ENCODE assay signal across 14 cellular contexts in genomic region chr7:44891372-44891771, GRCh38. TPM values are rescaled to one million over a fixed set of nuclear protein-coding genes. Genes with fewer than 3 reads are reported as not detected.
DNase-seq lines count a peak whose midpoint lies in the region; ATAC-seq and TF ChIP-seq lines count a peak whose summit lies in the region.
"Had no signal": no experiment of that assay in that cellular context is flagged by ENCODE, and none has a peak within 500 bp of the region (broad histone marks: within the 10 kb centered on the region; RNA-seq: fewer than 3 reads in every experiment).

No MANE protein-coding gene starts in this region.

- H3K27me3 ChIP-seq in PC-9 (ENCODE audit: insufficient read depth, low read depth), result no peaks in the 10 kb centered on the region
- H3K27me3 ChIP-seq: esophagus muscularis mucosa, left lung had no signal

- BruUV-seq in PC-9 (replicated peaks; lab: Mats Ljungman, UMichigan), result no TSS peak

- peak; percentile 30 for DNase-seq in activated effector memory CD4-positive, alpha-beta T cell treated with Interleukin-2 at 50 U/mL for 16 hours
- no peak for DNase-seq in activated effector memory CD4-positive, alpha-beta T cell treated with anti-CD3 and anti-CD28 coated beads, Interleukin-2, amount 50 U/mL, for 16 hours
- peak; percentile 12 for DNase-seq in activated T-cell treated with anti-CD3 and anti-CD28 coated beads, Interleukin-2, amount 50 U/mL, for 4 hours
- DNase-seq in immature natural killer cell (peak; percentile 30 to 55 (median 45)), GF-D8 (lab: John Stamatoyannopoulos, UW) (no peak), PC-9 (no peak)
- peak; percentile 36 to 60 for DNase-seq in stimulated activated naive CD8-positive, alpha-beta T cell treated with anti-CD3 and anti-CD28 coated beads, Interleukin-15, amount 100 ng/mL, for 72 hours
- DNase-seq: KG1, left lung, NCI-H1930, NCI-H82 had no signal

- H3K9me3 Mint-ChIP-seq in activated T-cell treated with anti-CD3 and anti-CD28 coated beads, Interleukin-2, amount 50 U/mL, for 4 hours, result no peaks in the 10 kb centered on the region
- H3K9me3 Mint-ChIP-seq in immature natural killer cell, result no peaks in the 10 kb centered on the region
- H3K9me3 Mint-ChIP-seq in stimulated activated naive CD8-positive, alpha-beta T cell treated with anti-CD3 and anti-CD28 coated beads, Interleukin-15, amount 100 ng/mL, for 72 hours, result no peaks in the 10 kb centered on the region

- no peaks in the 10 kb centered on the region for H3K9me2 ChIP-seq in PC-9 (ENCODE audit: insufficient read depth)

- H3K36me3 ChIP-seq in PC-9 (ENCODE audit: low read depth), result no peaks in the 10 kb centered on the region
- H3K36me3 ChIP-seq: esophagus muscularis mucosa, left lung had no signal

- peaks cover 7% of the 10 kb centered on the region for H3K4me1 ChIP-seq in PC-9 (replicated peaks; ENCODE audit: insufficient read depth)

- H4K20me1 ChIP-seq in PC-9 (ENCODE audit: insufficient read depth), result no peaks in the 10 kb centered on the region

- peak overlapping the region; percentile 52 for H3K4me3 Mint-ChIP-seq in activated T-cell treated with anti-CD3 and anti-CD28 coated beads, Interleukin-2, amount 50 U/mL, for 4 hours
- H3K4me3 Mint-ChIP-seq in immature natural killer cell, result peak overlapping the region; percentile 48 to 63 (median 54)
- H3K4me3 Mint-ChIP-seq in stimulated activated naive CD8-positive, alpha-beta T cell treated with anti-CD3 and anti-CD28 coated beads, Interleukin-15, amount 100 ng/mL, for 72 hours, result peak overlapping the region; percentile 52 to 59

- no peak overlapping the region for H3K27ac ChIP-seq in PC-9
- H3K27ac ChIP-seq: esophagus muscularis mucosa, left lung had no signal

- intact Hi-C loops in PC-9 (cut with micrococcal nuclease; ENCODE audit: unreplicated experiment), result no loop called here

- no peak overlapping the region for H2AFZ ChIP-seq in PC-9

- no peaks in the 10 kb centered on the region for H3K36me3 Mint-ChIP-seq in activated T-cell treated with anti-CD3 and anti-CD28 coated beads, Interleukin-2, amount 50 U/mL, for 4 hours (ENCODE audit: insufficient read depth)
- H3K36me3 Mint-ChIP-seq in immature natural killer cell, result peaks cover 0 to 6% (median 0%) of the 10 kb centered on the region in 3 donors

- peaks cover 27% of the 10 kb centered on the region for H3K4me1 Mint-ChIP-seq in activated T-cell treated with anti-CD3 and anti-CD28 coated beads, Interleukin-2, amount 50 U/mL, for 4 hours (ENCODE audit: low read depth)
- peaks cover 23 to 26% of the 10 kb centered on the region in 2 donors for H3K4me1 Mint-ChIP-seq in immature natural killer cell
- H3K4me1 Mint-ChIP-seq in stimulated activated naive CD8-positive, alpha-beta T cell treated with anti-CD3 and anti-CD28 coated beads, Interleukin-15, amount 100 ng/mL, for 72 hours, result peaks cover 43% of the 10 kb centered on the region

- no peaks in the 10 kb centered on the region for H3K27me3 Mint-ChIP-seq in activated T-cell treated with anti-CD3 and anti-CD28 coated beads, Interleukin-2, amount 50 U/mL, for 4 hours (ENCODE audit: low read depth)
- H3K27me3 Mint-ChIP-seq in immature natural killer cell (ENCODE audit: low read depth in 3 of 3), result no peaks in the 10 kb centered on the region
- no peaks in the 10 kb centered on the region for H3K27me3 Mint-ChIP-seq in stimulated activated naive CD8-positive, alpha-beta T cell treated with anti-CD3 and anti-CD28 coated beads, Interleukin-15, amount 100 ng/mL, for 72 hours

- H3F3A ChIP-seq in PC-9 (ENCODE audit: insufficient read depth, low read depth), result peaks cover 10% of the 10 kb centered on the region

- H3K27ac Mint-ChIP-seq in immature natural killer cell, result peak overlapping the region; percentile 86 to 99 (median 95)
- peak overlapping the region; percentile 97 to 99 for H3K27ac Mint-ChIP-seq in stimulated activated naive CD8-positive, alpha-beta T cell treated with anti-CD3 and anti-CD28 coated beads, Interleukin-15, amount 100 ng/mL, for 72 hours

- H3K4me2 ChIP-seq in PC-9, result no peak overlapping the region

- H3K9me3 ChIP-seq in PC-9 (ENCODE audit: insufficient read depth, low read depth), result no peaks in the 10 kb centered on the region
- H3K9me3 ChIP-seq: esophagus muscularis mucosa, left lung had no signal

- POLR2A ChIA-PET in PC-9 (lab: Charles Lee; ENCODE audit: unreplicated experiment), result no interaction called here

- CTCF ChIA-PET in PC-9 (lab: Charles Lee), result no interaction called here

- H3K4me3 ChIP-seq in PC-9, result no peak overlapping the region
- H3K4me3 ChIP-seq: esophagus muscularis mucosa, left lung had no signal

- peaks cover 10% of the 10 kb centered on the region; the same call in 1 of the 2 replicates for H3K79me2 ChIP-seq in PC-9 (ENCODE audit: low read depth)

- ATAC-seq in activated T-cell treated with anti-CD3 and anti-CD28 coated beads, Interleukin-2, amount 50 U/mL, for 4 hours, result peak; percentile 79 to 82
- peak; percentile 90 for ATAC-seq in stimulated activated naive CD8-positive, alpha-beta T cell treated with anti-CD3 and anti-CD28 coated beads, Interleukin-15, amount 100 ng/mL, for 72 hours
- no peak for ATAC-seq in HG03095 (IDR thresholded peaks at IDR 0.05; ENCODE audit: unreplicated experiment)
- ATAC-seq: left lung, Right ventricle myocardium inferior had no signal

- TF ChIP-seq CTCF in PC-9 (conservative IDR thresholded peaks at IDR 0.05), result no peak

RNA-seq across cellular contexts. Expression of gene PURB, which starts 6.0 kb away (rescaled TPM):
- total RNA-seq in activated T-cell treated with anti-CD3 and anti-CD28 coated beads, Interleukin-2, amount 50 U/mL, for 4 hours, result 10 to 100 TPM; 28.9 to 34.4 (median 30.6) TPM
- 1 to 10 TPM; 2.4 to 3.2 (median 3.2) TPM for polyA plus RNA-seq in immature natural killer cell
- 33.1 and 38.2 TPM in 2 replicates for total RNA-seq in PC-9 (2021)

RNA-seq across cellular contexts. Expression of gene H2AZ2, which starts 43.5 kb away (rescaled TPM):
- 100 to 1,000 TPM; 128 to 140 (median 133) TPM for total RNA-seq in activated T-cell treated with anti-CD3 and anti-CD28 coated beads, Interleukin-2, amount 50 U/mL, for 4 hours
- 100 to 1,000 TPM; 237 to 262 (median 254) TPM for polyA plus RNA-seq in immature natural killer cell
- 334 and 354 TPM in 2 replicates for total RNA-seq in PC-9 (2021)

Comparison
In these comparisons a context has a peak if more than half of its experiments do, and no peak if none do; other contexts are left out.
1. DNase-seq: peak in activated effector memory CD4-positive, alpha-beta T cell treated with Interleukin-2 at 50 U/mL for 16 hours (single experiment), activated T-cell treated with anti-CD3 and anti-CD28 coated beads, Interleukin-2, amount 50 U/mL, for 4 hours (single experiment), immature natural killer cell (3 of 3) and stimulated activated naive CD8-positive, alpha-beta T cell treated with anti-CD3 and anti-CD28 coated beads, Interleukin-15, amount 100 ng/mL, for 72 hours (2 of 2); none in activated effector memory CD4-positive, alpha-beta T cell treated with anti-CD3 and anti-CD28 coated beads, Interleukin-2, amount 50 U/mL, for 16 hours (single experiment), GF-D8 (single experiment) and PC-9 (0 of 2).
2. Peak in every context shown above with its lines, with median percentiles within 50 percentile points of each other: H3K4me3 Mint-ChIP-seq.